In the genomic region with DNA sequence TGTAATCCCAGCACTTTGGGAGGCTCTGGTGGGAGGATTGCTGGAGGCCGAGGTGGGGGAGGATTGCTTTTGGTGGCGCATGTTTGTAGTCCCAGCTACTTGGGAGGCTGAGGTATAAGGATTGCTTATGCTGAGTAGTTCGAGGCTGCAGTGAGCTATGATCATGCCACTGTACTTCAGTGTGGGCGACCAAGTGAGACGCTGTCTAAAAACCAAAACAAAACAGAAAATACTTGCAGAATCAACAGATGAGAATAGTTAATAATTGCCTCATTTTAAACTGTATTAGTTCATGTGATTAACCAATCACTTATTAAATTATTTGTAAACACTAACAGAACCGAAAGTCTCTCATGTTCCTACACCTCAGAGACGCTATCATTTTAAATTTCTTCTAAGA, we compare ENCODE assay signal across 18 cellular contexts.
DNase-seq lines count a peak whose midpoint lies in the region; ATAC-seq, FAIRE-seq and TF ChIP-seq lines count a peak whose summit lies in the region.
"Had no signal": no experiment of that assay in that cellular context is flagged by ENCODE, and none has a peak within 500 bp of the region (broad histone marks: within the 10 kb centered on the region; RNA-seq: fewer than 3 reads in every experiment).

No MANE protein-coding gene starts in this region.

- H3K4me1 ChIP-seq in tibial nerve, result no peaks in the 10 kb centered on the region
- H3K4me1 ChIP-seq in ascending aorta, result no peaks in the 10 kb centered on the region
- H3K4me1 ChIP-seq: body of pancreas, stomach had no signal

- FAIRE-seq in D721Med (lab: Jason Lieb, UNC), result no peak
- FAIRE-seq: GM12892, HepG2 had no signal

- H3K27ac ChIP-seq in tibial nerve (no peak overlapping the region), ascending aorta (no peak overlapping the region)
- H3K27ac ChIP-seq: body of pancreas, SK-N-MC, stomach had no signal

- intact Hi-C loops in ascending aorta (cut with DNase I), result no loop called here

- H3K27me3 ChIP-seq in tibial nerve (no peaks in the 10 kb centered on the region), ascending aorta (no peaks in the 10 kb centered on the region)
- H3K27me3 ChIP-seq: body of pancreas, stomach had no signal

- no peak for DNase-seq in D721Med (ENCODE audit: insufficient read length, low spot score)
- no peak for DNase-seq in tibial nerve (ENCODE audit: low spot score in 2 of 2)
- no peak for DNase-seq in ascending aorta (ENCODE audit: low spot score in 2 of 2)
- no peak for DNase-seq in activated CD4-positive, alpha-beta T cell treated with anti-CD3 and anti-CD28 coated beads, Interleukin-2, amount 50 U/mL, for 4 hours
- DNase-seq: activated naive CD4-positive, alpha-beta T cell; AML-193; body of pancreas; DMS79; mesendoderm; NCI-H2171 treated with DMSO at 0.1 percent for 48 hours; stomach had no signal

- ATAC-seq in GM18868 (IDR thresholded peaks at IDR 0.05; ENCODE audit: unreplicated experiment) (peak; percentile 30), GM21447 (IDR thresholded peaks at IDR 0.05; ENCODE audit: unreplicated experiment) (peak; percentile 88), HG02970 (IDR thresholded peaks at IDR 0.05; ENCODE audit: low FRiP score, unreplicated experiment) (peak; percentile 97), HG03521 (IDR thresholded peaks at IDR 0.05; ENCODE audit: unreplicated experiment) (peak; percentile 71)
- ATAC-seq: body of pancreas, HepG2 had no signal

- H3K36me3 ChIP-seq in tibial nerve (peaks cover 0 to 26% (median 0%) of the 10 kb centered on the region in 3 donors), ascending aorta (no peaks in the 10 kb centered on the region)

- WGBS in tibial nerve, 2 donors, result 96% methylated on average over 7 of the region's 7 CpGs

- TF ChIP-seq CTCF in D721Med (IDR thresholded peaks at IDR 0.05; ENCODE audit: insufficient read depth, missing control alignments), result no peak
- TF ChIP-seq CTCF in tibial nerve (IDR thresholded peaks at IDR 0.05), result no peak
- TF ChIP-seq CTCF in ascending aorta (IDR thresholded peaks at IDR 0.05), result no peak

- H3K4me3 ChIP-seq in tibial nerve, result no peak overlapping the region
- no peak overlapping the region for H3K4me3 ChIP-seq in ascending aorta
- H3K4me3 ChIP-seq: body of pancreas, SK-N-MC, stomach had no signal

- H3K9me3 ChIP-seq in tibial nerve (peaks cover 0 to 22% (median 0%) of the 10 kb centered on the region in 4 donors), ascending aorta (peaks cover 0 to 3% of the 10 kb centered on the region in 2 donors)
- H3K9me3 ChIP-seq: body of pancreas had no signal

- no peak for TF ChIP-seq EP300 in tibial nerve (IDR thresholded peaks at IDR 0.05)

- no peak for TF ChIP-seq POLR2A in tibial nerve (IDR thresholded peaks at IDR 0.05)

Comparison
In these comparisons a context has a peak if more than half of its experiments do, and no peak if none do; other contexts are left out.
1. ATAC-seq: peak in every context shown above with its lines; median percentile 97 in HG02970; 88 in GM21447; 71 in HG03521; 30 in GM18868.